Comparison of ENCODE assay signal across 18 cellular contexts in genomic region chr10:60460058-60460457, GRCh38.
A peak's percentile ranks its signal among the peaks of the same experiment; 100 is the strongest.
DNase-seq lines count a peak whose midpoint lies in the region; TF ChIP-seq lines count a peak whose summit lies in the region.
"Had no signal": no experiment of that assay in that cellular context is flagged by ENCODE, and none has a peak within 500 bp of the region (broad histone marks: within the 10 kb centered on the region; RNA-seq: fewer than 3 reads in every experiment).

No MANE protein-coding gene starts in this region.

- peaks cover 36% of the 10 kb centered on the region for H3K4me1 ChIP-seq in neural progenitor cell

- H3K27ac Mint-ChIP-seq in neural progenitor cell, result no peak overlapping the region

- H3K36me3 ChIP-seq in neural progenitor cell, result no peaks in the 10 kb centered on the region

- H3K4me1 Mint-ChIP-seq in neural progenitor cell, result peaks cover 19% of the 10 kb centered on the region
- H3K4me1 Mint-ChIP-seq: CD4-positive, CD25-positive, alpha-beta regulatory T cell had no signal

- no peaks in the 10 kb centered on the region for H3K27me3 ChIP-seq in neural progenitor cell

- H3K79me2 ChIP-seq in neural progenitor cell (ENCODE audit: low read depth), result no peaks in the 10 kb centered on the region

- H3K9ac ChIP-seq in neural progenitor cell, result no peak overlapping the region

- no peak overlapping the region for H2AFZ ChIP-seq in neural progenitor cell (replicated peaks)

- H3K4me3 Mint-ChIP-seq in neural progenitor cell, result no peak overlapping the region
- H3K4me3 Mint-ChIP-seq: CD4-positive, CD25-positive, alpha-beta regulatory T cell; IgD-negative memory B cell had no signal

- H3K9me3 Mint-ChIP-seq in neural progenitor cell, result no peaks in the 10 kb centered on the region
- H3K9me3 Mint-ChIP-seq: CD4-positive, CD25-positive, alpha-beta regulatory T cell; IgD-negative memory B cell had no signal

- DNase-seq in NCI-H146 treated with DMSO at 0.1 percent for 48 hours (lab: John Stamatoyannopoulos, UW; ENCODE audit: unreplicated experiment) (peak; percentile 7), NCI-H146 (lab: John Stamatoyannopoulos, UW) (no peak), NCI-H69 (lab: John Stamatoyannopoulos, UW) (peak; percentile 34), neural progenitor cell (ENCODE audit: low spot score) (no peak), H4 (ENCODE audit: low spot score) (no peak), NCI-H748 (lab: John Stamatoyannopoulos, UW; ENCODE audit: unreplicated experiment) (no peak)
- no peak for DNase-seq in activated T-cell treated with anti-CD3 and anti-CD28 coated beads, Interleukin-2, amount 50 U/mL, for 1 hour
- DNase-seq: 8988T; ACHN; CD4-positive, CD25-positive, alpha-beta regulatory T cell; DMS53; Karpas-422; NCI-H1092 treated with DMSO at 0.1 percent for 48 hours; NCI-H1436 treated with DMSO at 0.1 percent for 48 hours; NCI-H2029; NCI-H2227 treated with DMSO at 0.1 percent for 48 hours; NCI-H526 treated with DMSO at 0.1 percent for 48 hours had no signal

- H3K4me3 ChIP-seq in neural progenitor cell, result no peak overlapping the region

- H3K9me3 ChIP-seq in neural progenitor cell (ENCODE audit: low read depth), result no peaks in the 10 kb centered on the region

- H3K27ac ChIP-seq in neural progenitor cell, result no peak overlapping the region

- no peak for TF ChIP-seq CTCF in neural progenitor cell (IDR thresholded peaks at IDR 0.05)

- peak overlapping the region; percentile 4 for H3K4me2 ChIP-seq in neural progenitor cell

- no peaks in the 10 kb centered on the region for H3K36me3 Mint-ChIP-seq in neural progenitor cell
- H3K36me3 Mint-ChIP-seq: CD4-positive, CD25-positive, alpha-beta regulatory T cell had no signal

- no peaks in the 10 kb centered on the region for H4K20me1 ChIP-seq in neural progenitor cell (ENCODE audit: low read depth)

- peaks cover 4% of the 10 kb centered on the region for H3F3A ChIP-seq in neural progenitor cell (ENCODE audit: low read depth)

- H3K27me3 Mint-ChIP-seq in neural progenitor cell (ENCODE audit: insufficient read depth, low read depth), result no peaks in the 10 kb centered on the region
- H3K27me3 Mint-ChIP-seq: CD4-positive, CD25-positive, alpha-beta regulatory T cell; IgD-negative memory B cell had no signal

Comparison
In these comparisons a context has a peak if more than half of its experiments do, and no peak if none do; other contexts are left out.
1. DNase-seq: peak in NCI-H146 treated with DMSO at 0.1 percent for 48 hours (single experiment) and NCI-H69 (single experiment); none in NCI-H146 (single experiment), neural progenitor cell (single experiment), H4 (single experiment), NCI-H748 (single experiment) and activated T-cell treated with anti-CD3 and anti-CD28 coated beads, Interleukin-2, amount 50 U/mL, for 1 hour (single experiment).